8 cellular contexts compared by ENCODE assay signal in genomic region chr18:43587538-43588153, GRCh38.
A peak's percentile ranks its signal among the peaks of the same experiment; 100 is the strongest.
DNase-seq lines count a peak whose midpoint lies in the region; ATAC-seq, FAIRE-seq and TF ChIP-seq lines count a peak whose summit lies in the region.

No MANE protein-coding gene starts in this region.

- no peak overlapping the region for H3K4me2 ChIP-seq in mesenchymal stem cell (ENCODE audit: low read length, poor library complexity, severe bottlenecking)

- H2BK15ac ChIP-seq in mesenchymal stem cell (ENCODE audit: low read depth, poor library complexity, severe bottlenecking), result no peak overlapping the region

- no peak overlapping the region for H3K27ac ChIP-seq in dorsolateral prefrontal cortex
- no peak overlapping the region for H3K27ac ChIP-seq in mesenchymal stem cell (ENCODE audit: low read length, poor library complexity, severe bottlenecking)

- H3K9me3 ChIP-seq in mesenchymal stem cell (ENCODE audit: control insufficient read depth, low read length), result no peaks in the 10 kb centered on the region

- H3K23ac ChIP-seq in mesenchymal stem cell (ENCODE audit: low read length in 2 of 2), result no peak overlapping the region

- H4K8ac ChIP-seq in mesenchymal stem cell (ENCODE audit: low read length), result no peak overlapping the region

- intact Hi-C loops in dorsolateral prefrontal cortex (cut with DNase I), result loop anchor here (2.0 to 10.0 kb wide), 5 partner anchors 17 to 1533 kb away; no protein-coding TSS in a partner anchor

- peak; percentile 63 for FAIRE-seq in GM18507 (lab: Jason Lieb, UNC)

- H3K9ac ChIP-seq in mesenchymal stem cell (ENCODE audit: low read length), result no peak overlapping the region

- H3K4ac ChIP-seq in mesenchymal stem cell (ENCODE audit: low read depth in 1 of 2, low read length in 2 of 2), result no peak overlapping the region

- no peaks in the 10 kb centered on the region for H3K36me3 ChIP-seq in mesenchymal stem cell (ENCODE audit: control insufficient read depth in 1 of 2, insufficient read depth in 2 of 2, low read depth in 1 of 2, low read length in 2 of 2)

- no peak overlapping the region for H3K18ac ChIP-seq in mesenchymal stem cell (ENCODE audit: low read depth in 1 of 2, low read length in 2 of 2)

- no peak overlapping the region for H2BK5ac ChIP-seq in mesenchymal stem cell (ENCODE audit: low read depth, low read length, poor library complexity, severe bottlenecking)

- H3K27me3 ChIP-seq in dorsolateral prefrontal cortex (no peaks in the 10 kb centered on the region), mesenchymal stem cell (ENCODE audit: control insufficient read depth in 1 of 2, insufficient read depth in 1 of 2, low read length in 2 of 2) (no peaks in the 10 kb centered on the region)

- no peak overlapping the region for H3K14ac ChIP-seq in mesenchymal stem cell (ENCODE audit: low read length in 2 of 2)

- no peak overlapping the region for H2AK5ac ChIP-seq in mesenchymal stem cell (ENCODE audit: low read length, severe bottlenecking)

- H2BK120ac ChIP-seq in mesenchymal stem cell (ENCODE audit: low read depth, low read length), result no peak overlapping the region

- TF ChIP-seq CTCF in dorsolateral prefrontal cortex (IDR thresholded peaks at IDR 0.05 in 54 of 56, conservative IDR thresholded peaks at IDR 0.05 in 2 of 56; ENCODE audit: low read depth in 1 of 56, partially characterized antibody in 56 of 56), result peak; percentile 68 to 97 (median 83)

- H2AFZ ChIP-seq in mesenchymal stem cell (ENCODE audit: low read depth, low read length), result no peak overlapping the region

- H4K91ac ChIP-seq in mesenchymal stem cell (ENCODE audit: low read length), result no peak overlapping the region

- H2BK12ac ChIP-seq in mesenchymal stem cell (ENCODE audit: low read length in 2 of 2), result no peak overlapping the region

- no peaks in the 10 kb centered on the region for H3K79me1 ChIP-seq in mesenchymal stem cell (replicated peaks; ENCODE audit: low read length, poor library complexity, severe bottlenecking)

- WGBS in mesenchymal stem cell, result 0% methylated on average over 1 of the region's 1 CpG

- H3K4me3 ChIP-seq in dorsolateral prefrontal cortex, result no peak overlapping the region
- H3K4me3 ChIP-seq in mesenchymal stem cell (ENCODE audit: insufficient read depth in 1 of 2, low read depth in 1 of 2, low read length in 2 of 2), result no peak overlapping the region

- DNase-seq in AG08395 (ENCODE audit: low spot score) (peak; percentile 40), GM18507 (ENCODE audit: extremely low spot score, insufficient read length, low read depth) (peak; percentile 4), NCI-H748 treated with DMSO at 0.1 percent for 48 hours (lab: John Stamatoyannopoulos, UW) (peak; percentile 48), dorsolateral prefrontal cortex (peak in 1 of 10 donors; percentile 35), mesenchymal stem cell (peak; percentile 57)
- no peak for DNase-seq in central memory CD4-positive, alpha-beta T cell
- DNase-seq in activated CD8-positive, alpha-beta memory T cell treated with anti-CD3 and anti-CD28 coated beads for 24 hours, result no peak

- H3K4me1 ChIP-seq in mesenchymal stem cell (ENCODE audit: control insufficient read depth, insufficient read depth, low read depth, low read length), result peaks cover 2% of the 10 kb centered on the region

- peak; percentile 66 for ATAC-seq in HG03196 (IDR thresholded peaks at IDR 0.05; ENCODE audit: unreplicated experiment)

Comparison
In these comparisons a context has a peak if more than half of its experiments do, and no peak if none do; other contexts are left out.
1. DNase-seq: peak in AG08395 (single experiment), GM18507 (single experiment), NCI-H748 treated with DMSO at 0.1 percent for 48 hours (single experiment) and mesenchymal stem cell (single experiment); none in central memory CD4-positive, alpha-beta T cell (single experiment) and activated CD8-positive, alpha-beta memory T cell treated with anti-CD3 and anti-CD28 coated beads for 24 hours (single experiment).